26 cellular contexts compared by ENCODE assay signal in genomic region chr11:44738791-44739190, GRCh38.
"Had no signal": no experiment of that assay in that cellular context is flagged by ENCODE, and none has a peak within 500 bp of the region (broad histone marks: within the 10 kb centered on the region; RNA-seq: fewer than 3 reads in every experiment).

No MANE protein-coding gene starts in this region.

- H3K36me3 Mint-ChIP-seq: immature natural killer cell; natural killer cell; stimulated activated naive B cell treated with anti-CD40 and anti-IgM and Interleukin-4, amounts not matched to agents 10 μg/mL and 1 μg/mL and 100 μg/mL, for 72 hours had no signal

- H3K4me1 Mint-ChIP-seq: immature natural killer cell, memory B cell, natural killer cell had no signal

- H3K9me3 ChIP-seq: neutrophil, spleen, thoracic aorta, tibial nerve, upper lobe of left lung had no signal

- H3K9ac ChIP-seq: parathyroid adenoma had no signal

- DNase-seq: dermis blood vessel endothelial cell; effector memory CD4-positive, alpha-beta T cell; erythroblast; hypothalamus; immature natural killer cell; islet precursor cell; kidney glomerular epithelial cell; left colon; natural killer cell; spleen; stimulated activated CD4-positive, alpha-beta T cell treated with anti-CD3 and anti-CD28 coated beads, Interleukin-4, amount 100 ng/mL, for 4 hours; stimulated activated naive B cell treated with anti-CD40 and anti-IgM and Interleukin-4, amounts not matched to agents 10 μg/mL and 1 μg/mL and 100 μg/mL, for 72 hours; upper lobe of left lung had no signal

- H3K27ac ChIP-seq: coronary artery, neutrophil, parathyroid adenoma, skin epidermis, spleen, thoracic aorta, tibial nerve had no signal

- FAIRE-seq: frontal cortex, urothelium cell line had no signal

- ATAC-seq: left colon; natural killer cell; stimulated activated naive B cell treated with anti-CD40 and anti-IgM and Interleukin-4, amounts not matched to agents 10 μg/mL and 1 μg/mL and 100 μg/mL, for 72 hours had no signal

- H3K27me3 ChIP-seq: neutrophil, tibial nerve, upper lobe of left lung had no signal

- H3K27me3 Mint-ChIP-seq: progenitor cell of endocrine pancreas had no signal

- H3K4me1 ChIP-seq: parathyroid adenoma had no signal

- H3K36me3 ChIP-seq: neutrophil, spleen, thoracic aorta, tibial nerve, upper lobe of left lung had no signal

- H3K79me2 ChIP-seq: parathyroid adenoma had no signal

- H3K9me3 Mint-ChIP-seq: immature natural killer cell; memory B cell; natural killer cell; neural crest cell; stimulated activated naive B cell treated with anti-CD40 and anti-IgM and Interleukin-4, amounts not matched to agents 10 μg/mL and 1 μg/mL and 100 μg/mL, for 72 hours; stimulated activated naive CD8-positive, alpha-beta T cell treated with anti-CD3 and anti-CD28 coated beads, Interleukin-15, Interleukin-2, amounts not matched to agents 100 ng/mL and 50 ng/mL, for 24 hours had no signal

- H3K27ac Mint-ChIP-seq: immature natural killer cell; memory B cell; natural killer cell; progenitor cell of endocrine pancreas; stimulated activated naive B cell treated with anti-CD40 and anti-IgM and Interleukin-4, amounts not matched to agents 10 μg/mL and 1 μg/mL and 100 μg/mL, for 72 hours; stimulated activated naive CD8-positive, alpha-beta T cell treated with anti-CD3 and anti-CD28 coated beads, Interleukin-15, Interleukin-2, amounts not matched to agents 100 ng/mL and 50 ng/mL, for 24 hours had no signal

- H3K4me3 ChIP-seq: coronary artery, lung, skin epidermis, spleen, thoracic aorta, tibial nerve, upper lobe of left lung had no signal

- H3K4me3 Mint-ChIP-seq: immature natural killer cell; memory B cell; natural killer cell; neural crest cell; stimulated activated naive B cell treated with anti-CD40 and anti-IgM and Interleukin-4, amounts not matched to agents 10 μg/mL and 1 μg/mL and 100 μg/mL, for 72 hours; stimulated activated naive CD8-positive, alpha-beta T cell treated with anti-CD3 and anti-CD28 coated beads, Interleukin-15, Interleukin-2, amounts not matched to agents 100 ng/mL and 50 ng/mL, for 24 hours had no signal

- H2AFZ ChIP-seq: parathyroid adenoma had no signal
